Comparison of ENCODE assay signal across 9 cellular contexts in genomic region chrX:49878128-49878833, GRCh38. TPM values are rescaled to one million over a fixed set of nuclear protein-coding genes. Genes with fewer than 3 reads are reported as not detected.
A peak's percentile ranks its signal among the peaks of the same experiment; 100 is the strongest.
DNase-seq lines count a peak whose midpoint lies in the region; ATAC-seq and TF ChIP-seq lines count a peak whose summit lies in the region.
"Had no signal": no experiment of that assay in that cellular context is flagged by ENCODE, and none has a peak within 500 bp of the region (broad histone marks: within the 10 kb centered on the region; RNA-seq: fewer than 3 reads in every experiment).

No MANE protein-coding gene starts in this region.

- H3K36me3 ChIP-seq in ascending aorta (no peaks in the 10 kb centered on the region), stomach (no peaks in the 10 kb centered on the region)

- ATAC-seq in GM21576 (IDR thresholded peaks at IDR 0.05; ENCODE audit: unreplicated experiment) (no peak), HG03196 (IDR thresholded peaks at IDR 0.05; ENCODE audit: unreplicated experiment) (no peak), HG02678 (IDR thresholded peaks at IDR 0.05; ENCODE audit: unreplicated experiment) (no peak)

- H3K4me1 ChIP-seq in ascending aorta: no peaks in the 10 kb centered on the region
- peaks cover 0 to 38% (median 24%) of the 10 kb centered on the region in 4 donors for H3K4me1 ChIP-seq in stomach

- TF ChIP-seq EP300 in stomach (IDR thresholded peaks at IDR 0.05): no peak

- H3K27me3 Mint-ChIP-seq in IgD-negative memory B cell: peaks cover 11% of the 10 kb centered on the region
- peaks cover under 1 to 5% (median 2%) of the 10 kb centered on the region in 3 donors for H3K27me3 Mint-ChIP-seq in immature natural killer cell (ENCODE audit: low read depth in 3 of 3)

- TF ChIP-seq CTCF in ascending aorta (IDR thresholded peaks at IDR 0.05) (no peak), stomach (IDR thresholded peaks at IDR 0.05) (no peak)

- H3K36me3 Mint-ChIP-seq in IgD-negative memory B cell (no peaks in the 10 kb centered on the region), immature natural killer cell (no peaks in the 10 kb centered on the region)

- H3K4me1 Mint-ChIP-seq in IgD-negative memory B cell: peaks cover 4 to 20% (median 11%) of the 10 kb centered on the region in 3 donors
- H3K4me1 Mint-ChIP-seq in immature natural killer cell: peaks cover 8 to 10% of the 10 kb centered on the region in 2 donors

- peak overlapping the region in 1 of 3 donors; percentile 85 for H3K27ac Mint-ChIP-seq in IgD-negative memory B cell
- H3K27ac Mint-ChIP-seq in immature natural killer cell: peak overlapping the region in 4 of 6 donors; percentile 28 to 72 (median 52)

- no peak for TF ChIP-seq POLR2A in stomach (IDR thresholded peaks at IDR 0.05)

- no peak for DNase-seq in ascending aorta (ENCODE audit: low spot score in 2 of 2)
- no peak for DNase-seq in immature natural killer cell
- no peak for DNase-seq in stomach
- DNase-seq in NK-92 (lab: John Stamatoyannopoulos, UW; ENCODE audit: unreplicated experiment): no peak

- H3K27ac ChIP-seq in ascending aorta (peak overlapping the region; percentile 83 to 85), stomach (peak overlapping the region; percentile 79 to 89 (median 88))
- H3K27ac ChIP-seq: KMS-11 had no signal

- H3K27me3 ChIP-seq in ascending aorta: no peaks in the 10 kb centered on the region
- H3K27me3 ChIP-seq in stomach: no peaks in the 10 kb centered on the region

- 6 to 45% (median 37%) methylated on average over 6 to 28 of the region's 28 CpGs for WGBS in stomach, 5 donors

- peak overlapping the region; percentile 74 to 88 (median 86) for H3K4me3 Mint-ChIP-seq in IgD-negative memory B cell
- peak overlapping the region in 4 of 5 donors; percentile 75 to 86 (median 76) for H3K4me3 Mint-ChIP-seq in immature natural killer cell

- H3K9me3 Mint-ChIP-seq in IgD-negative memory B cell (no peaks in the 10 kb centered on the region), immature natural killer cell (no peaks in the 10 kb centered on the region)

- no peaks in the 10 kb centered on the region for H3K9me3 ChIP-seq in ascending aorta
- H3K9me3 ChIP-seq in stomach: no peaks in the 10 kb centered on the region

- intact Hi-C loops in ascending aorta (cut with DNase I): no loop called here
- intact Hi-C loops in stomach (cut with DNase I; ENCODE audit: low total_unique reads): no loop called here

- H3K4me3 ChIP-seq in ascending aorta: peak overlapping the region; percentile 46 to 81
- peak overlapping the region; percentile 57 to 64 (median 62) for H3K4me3 ChIP-seq in stomach

RNA-seq across cellular contexts. Expression of gene USP27X, which starts 1.0 kb away (rescaled TPM):
- 0.23 TPM for polyA plus RNA-seq in IgD-negative memory B cell
- total RNA-seq in ascending aorta: not detected
- under 1 TPM in 2 of 3 donors, not detected in 1; 0.26 to 0.53 TPM for polyA plus RNA-seq in immature natural killer cell
- 1 to 10 TPM in 3 of 5 donors, under 1 TPM in 1, not detected in 1; 0.29 to 4.0 (median 2.1) TPM for total RNA-seq in stomach
- polyA plus RNA-seq in stomach: 1 to 10 TPM; 1.6 to 2.3 (median 2.1) TPM

RNA-seq across cellular contexts. Expression of gene CLCN5, which starts 44.1 kb away (rescaled TPM):
- 0.56 TPM for polyA plus RNA-seq in IgD-negative memory B cell
- 2.0 TPM for total RNA-seq in ascending aorta
- under 1 TPM in 2 of 3 donors, not detected in 1; 0.60 to 1.00 TPM for polyA plus RNA-seq in immature natural killer cell
- total RNA-seq in stomach: 10 to 100 TPM in 1 of 5 donors, 1 to 10 TPM in 4; 1.2 to 13.8 (median 8.1) TPM
- polyA plus RNA-seq in stomach: 1 to 10 TPM in 1 of 3 donors, under 1 TPM in 2; 0.31 to 1.5 (median 0.93) TPM

RNA-seq across cellular contexts. Expression of gene PAGE4, which starts 49.2 kb away (rescaled TPM):
- polyA plus RNA-seq in IgD-negative memory B cell: not detected
- not detected for total RNA-seq in ascending aorta
- polyA plus RNA-seq in immature natural killer cell: not detected
- not detected for total RNA-seq in stomach
- not detected for polyA plus RNA-seq in stomach
